In genomic region chr5:133877351-133878235, GRCh38 we compare ENCODE assay signal across 31 cellular contexts.
A peak's percentile ranks its signal among the peaks of the same experiment; 100 is the strongest.
DNase-seq lines count a peak whose midpoint lies in the region; ATAC-seq, FAIRE-seq and TF ChIP-seq lines count a peak whose summit lies in the region.
"Had no signal": no experiment of that assay in that cellular context is flagged by ENCODE, and none has a peak within 500 bp of the region (broad histone marks: within the 10 kb centered on the region; RNA-seq: fewer than 3 reads in every experiment).

No MANE protein-coding gene starts in this region.

- H3K4me3 Mint-ChIP-seq in natural killer cell treated with Interleukin-12 subunit alpha and Interleukin-12 subunit beta and Interleukin-15 and Interleukin-18, amount 100 ng/mL, for 72 hours: no peak overlapping the region
- H3K4me3 Mint-ChIP-seq in natural killer cell: no peak overlapping the region
- no peak overlapping the region for H3K4me3 Mint-ChIP-seq in WTC11
- H3K4me3 Mint-ChIP-seq: activated CD4-positive, alpha-beta T cell treated with anti-CD3 and anti-CD28 coated beads, Interleukin-2, amount 10 ng/mL, durations not matched to agents 24 days and 14 days; activated naive CD4-positive, alpha-beta T cell treated with anti-CD3 and anti-CD28 coated beads for 36 hours; CD4-positive, alpha-beta T cell; nephron progenitor cell; T-helper 2 cell treated with Interferon-gamma antibody and Interleukin-4, amounts not matched to agents 5 μg/mL and 100 μg/mL, for 36 hours had no signal

- peaks cover 21 to 39% of the 10 kb centered on the region in 2 donors for H3K27me3 Mint-ChIP-seq in natural killer cell treated with Interleukin-12 subunit alpha and Interleukin-12 subunit beta and Interleukin-15 and Interleukin-18, amount 100 ng/mL, for 72 hours
- H3K27me3 Mint-ChIP-seq in natural killer cell (ENCODE audit: low read depth in 2 of 2): peaks cover 28 to 31% of the 10 kb centered on the region in 2 donors
- H3K27me3 Mint-ChIP-seq in WTC11 (ENCODE audit: low read depth): no peaks in the 10 kb centered on the region
- H3K27me3 Mint-ChIP-seq: activated CD4-positive, alpha-beta T cell treated with anti-CD3 and anti-CD28 coated beads, Interleukin-2, amount 10 ng/mL, durations not matched to agents 24 days and 14 days had no signal

- H3K4me1 ChIP-seq in left ventricle myocardium inferior: no peaks in the 10 kb centered on the region
- H3K4me1 ChIP-seq: esophagus muscularis mucosa, Peyer's patch, testis had no signal

- ATAC-seq in natural killer cell treated with Interleukin-12 subunit alpha and Interleukin-12 subunit beta and Interleukin-15 and Interleukin-18, amount 100 ng/mL, for 72 hours: no peak
- no peak for ATAC-seq in natural killer cell
- peak; percentile 74 for ATAC-seq in WTC11
- ATAC-seq in HG02938 (IDR thresholded peaks at IDR 0.05; ENCODE audit: unreplicated experiment): no peak
- no peak for ATAC-seq in HG03196 (IDR thresholded peaks at IDR 0.05; ENCODE audit: unreplicated experiment)

- TF ChIP-seq CTCF in natural killer cell (IDR thresholded peaks at IDR 0.05) (no peak), WTC11 (IDR thresholded peaks at IDR 0.05) (no peak), left ventricle myocardium inferior (IDR thresholded peaks at IDR 0.05; ENCODE audit: borderline replicate concordance) (no peak)

- H3K36me3 ChIP-seq in left ventricle myocardium inferior: no peaks in the 10 kb centered on the region
- H3K36me3 ChIP-seq: esophagus muscularis mucosa, ovary, Peyer's patch had no signal

- FAIRE-seq in H54 (lab: Jason Lieb, UNC): no peak
- FAIRE-seq: A204.1, keratinocyte had no signal

- peaks cover 0 to 5% of the 10 kb centered on the region in 2 donors for H3K4me1 Mint-ChIP-seq in natural killer cell treated with Interleukin-12 subunit alpha and Interleukin-12 subunit beta and Interleukin-15 and Interleukin-18, amount 100 ng/mL, for 72 hours (ENCODE audit: low read depth in 2 of 2)
- no peaks in the 10 kb centered on the region for H3K4me1 Mint-ChIP-seq in natural killer cell
- H3K4me1 Mint-ChIP-seq in WTC11: peaks cover 26% of the 10 kb centered on the region

- no peaks in the 10 kb centered on the region for H3K36me3 Mint-ChIP-seq in natural killer cell treated with Interleukin-12 subunit alpha and Interleukin-12 subunit beta and Interleukin-15 and Interleukin-18, amount 100 ng/mL, for 72 hours
- H3K36me3 Mint-ChIP-seq in natural killer cell: no peaks in the 10 kb centered on the region
- peaks cover 11% of the 10 kb centered on the region for H3K36me3 Mint-ChIP-seq in WTC11

- TF ChIP-seq POLR2A in H54 (IDR thresholded peaks at IDR 0.05; ENCODE audit: low read depth, low read length): no peak

- no peaks in the 10 kb centered on the region for H3K9me3 Mint-ChIP-seq in natural killer cell treated with Interleukin-12 subunit alpha and Interleukin-12 subunit beta and Interleukin-15 and Interleukin-18, amount 100 ng/mL, for 72 hours
- H3K9me3 Mint-ChIP-seq in natural killer cell (no peaks in the 10 kb centered on the region), WTC11 (peaks cover 27% of the 10 kb centered on the region)

- no peak overlapping the region for H3K27ac ChIP-seq in left ventricle myocardium inferior (replicated peaks)
- H3K27ac ChIP-seq: esophagus muscularis mucosa, GM23248, ovary, Peyer's patch, testis had no signal

- POLR2A ChIA-PET in WTC11 (lab: Charles Lee): no interaction called here

- CTCF ChIA-PET in WTC11 (lab: Charles Lee): interaction anchor here (0.8 to 1.7 kb wide), 2 partner anchors 8 to 162 kb away, joined by 3 to 7 read pairs; no protein-coding TSS in a partner anchor

- H3K4me3 ChIP-seq in left ventricle myocardium inferior: no peak overlapping the region
- H3K4me3 ChIP-seq: esophagus muscularis mucosa, GM23248, ovary, Peyer's patch, testis had no signal

- H3K9me3 ChIP-seq in left ventricle myocardium inferior (replicated peaks): peaks cover 20% of the 10 kb centered on the region
- H3K9me3 ChIP-seq: ovary, Peyer's patch, testis had no signal

- peaks cover 15% of the 10 kb centered on the region for H3K27me3 ChIP-seq in left ventricle myocardium inferior (ENCODE audit: low read depth)
- H3K27me3 ChIP-seq: ovary, Peyer's patch, testis had no signal

- no peak overlapping the region for H3K27ac Mint-ChIP-seq in natural killer cell treated with Interleukin-12 subunit alpha and Interleukin-12 subunit beta and Interleukin-15 and Interleukin-18, amount 100 ng/mL, for 72 hours
- H3K27ac Mint-ChIP-seq in natural killer cell (no peak overlapping the region), WTC11 (no peak overlapping the region)
- H3K27ac Mint-ChIP-seq: activated CD4-positive, alpha-beta T cell treated with anti-CD3 and anti-CD28 coated beads, Interleukin-2, amount 10 ng/mL, durations not matched to agents 24 days and 14 days; activated naive CD4-positive, alpha-beta T cell treated with anti-CD3 and anti-CD28 coated beads for 36 hours; CD4-positive, alpha-beta T cell; nephron progenitor cell; T-helper 2 cell treated with Interferon-gamma antibody and Interleukin-4, amounts not matched to agents 5 μg/mL and 100 μg/mL, for 36 hours had no signal

- intact Hi-C loops in natural killer cell (cut with micrococcal nuclease) (no loop called here), left ventricle myocardium inferior (cut with micrococcal nuclease) (no loop called here)

- DNase-seq in natural killer cell treated with Interleukin-12 subunit alpha and Interleukin-12 subunit beta and Interleukin-15 and Interleukin-18, amount 100 ng/mL, for 72 hours (ENCODE audit: low spot score): peak; percentile 56
- DNase-seq in natural killer cell: no peak
- no peak for DNase-seq in WTC11 (ENCODE audit: low spot score)
- DNase-seq in mesenteric fat pad (ENCODE audit: low spot score): peak; percentile 41
- DNase-seq in left ventricle myocardium inferior: no peak
- no peak for DNase-seq in H54 (ENCODE audit: insufficient read length, low spot score)
- DNase-seq: activated CD4-positive, alpha-beta T cell treated with anti-CD3 and anti-CD28 coated beads, Interleukin-2, amount 10 ng/mL, durations not matched to agents 24 days and 14 days; activated naive CD4-positive, alpha-beta T cell treated with anti-CD3 and anti-CD28 coated beads for 36 hours; activated T-cell treated with anti-CD3 and anti-CD28 coated beads, Interleukin-2, amount 50 U/mL, for 48 hours; CD4-positive, alpha-beta T cell; dermis blood vessel endothelial cell; foreskin fibroblast; GM23248; head of caudate nucleus; KG1; MM.1S; NCI-H1417; NCI-H2081; NCI-H345; nephron progenitor cell; ovary; SHP77 treated with DMSO at 0.1 percent for 48 hours; stimulated activated naive CD4-positive, alpha-beta T cell; testis had no signal

TF ChIP-seq in WTC11, 78 proteins besides CTCF, POLR2A, EP300 and RAD21 (continues in another document):
- TF ChIP-seq ZNF138 (CRISPR knock-in tag; conservative IDR thresholded peaks at IDR 0.05): no peak
- no peak for TF ChIP-seq ETV6 (CRISPR knock-in tag; IDR thresholded peaks at IDR 0.05)
- TF ChIP-seq ZNF219 (CRISPR knock-in tag; IDR thresholded peaks at IDR 0.05; ENCODE audit: borderline replicate concordance): no peak
- no peak for TF ChIP-seq E2F1 (CRISPR knock-in tag; IDR thresholded peaks at IDR 0.05)
- TF ChIP-seq ZNF512 (CRISPR knock-in tag; IDR thresholded peaks at IDR 0.05; ENCODE audit: borderline replicate concordance): no peak
- TF ChIP-seq CREB1 (CRISPR knock-in tag; IDR thresholded peaks at IDR 0.05): no peak
- no peak for TF ChIP-seq TCF7 (CRISPR knock-in tag; IDR thresholded peaks at IDR 0.05; ENCODE audit: low read depth)
- no peak for TF ChIP-seq MAX (CRISPR knock-in tag; IDR thresholded peaks at IDR 0.05)
- TF ChIP-seq ELF4 (CRISPR knock-in tag; IDR thresholded peaks at IDR 0.05; ENCODE audit: low read depth): no peak
- no peak for TF ChIP-seq KAT7 (CRISPR knock-in tag; IDR thresholded peaks at IDR 0.05; ENCODE audit: borderline replicate concordance)
- TF ChIP-seq NFATC4 (CRISPR knock-in tag; IDR thresholded peaks at IDR 0.05): no peak
- TF ChIP-seq, protein P1, sequence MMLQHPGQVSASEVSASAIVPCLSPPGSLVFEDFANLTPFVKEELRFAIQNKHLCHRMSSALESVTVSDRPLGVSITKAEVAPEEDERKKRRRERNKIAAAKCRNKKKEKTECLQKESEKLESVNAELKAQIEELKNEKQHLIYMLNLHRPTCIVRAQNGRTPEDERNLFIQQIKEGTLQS (CRISPR knock-in tag; conservative IDR thresholded peaks at IDR 0.05): no peak
- no peak for TF ChIP-seq NFYB (CRISPR knock-in tag; conservative IDR thresholded peaks at IDR 0.05; ENCODE audit: low read depth)
- TF ChIP-seq RELA (CRISPR knock-in tag; IDR thresholded peaks at IDR 0.05; ENCODE audit: borderline replicate concordance): no peak
- no peak for TF ChIP-seq CREM (CRISPR knock-in tag; IDR thresholded peaks at IDR 0.05)
- TF ChIP-seq ZNF671 (CRISPR knock-in tag; IDR thresholded peaks at IDR 0.05): no peak

Comparison
In these comparisons a context has a peak if more than half of its experiments do, and no peak if none do; other contexts are left out.
1. DNase-seq: peak in natural killer cell treated with Interleukin-12 subunit alpha and Interleukin-12 subunit beta and Interleukin-15 and Interleukin-18, amount 100 ng/mL, for 72 hours (single experiment) and mesenteric fat pad (single experiment); none in natural killer cell (single experiment), WTC11 (single experiment), left ventricle myocardium inferior (single experiment) and H54 (single experiment).